ENCODE assay signal across 14 cellular contexts in the genomic region with DNA sequence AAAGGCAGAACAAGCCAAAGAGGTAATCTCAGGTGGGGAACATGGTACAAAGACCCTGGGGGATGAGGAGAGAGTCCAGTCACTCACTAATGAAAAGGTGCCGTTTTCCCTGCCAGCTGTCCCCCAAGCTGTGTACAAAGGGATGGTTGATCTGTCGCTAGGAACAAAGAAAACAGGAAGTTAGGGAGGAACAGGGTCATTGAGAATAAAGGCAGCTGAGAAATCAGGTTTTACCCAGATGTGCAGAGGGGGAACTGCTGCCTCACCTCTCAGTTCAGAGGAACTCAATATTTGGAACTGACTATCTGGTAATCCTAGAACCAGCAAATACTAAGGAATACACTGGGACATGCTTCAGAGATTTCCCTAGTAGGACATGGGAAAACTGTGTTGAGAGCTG. TPM values are rescaled to one million over a fixed set of nuclear protein-coding genes. Genes with fewer than 3 reads are reported as not detected.
DNase-seq lines count a peak whose midpoint lies in the region; ATAC-seq and TF ChIP-seq lines count a peak whose summit lies in the region.
"Had no signal": no experiment of that assay in that cellular context is flagged by ENCODE, and none has a peak within 500 bp of the region (broad histone marks: within the 10 kb centered on the region; RNA-seq: fewer than 3 reads in every experiment).

No MANE protein-coding gene starts in this region.

- no peak overlapping the region for H3K4me3 ChIP-seq in aorta (ENCODE audit: low read length in 2 of 2)
- no peak overlapping the region for H3K4me3 ChIP-seq in MG63
- H3K4me3 ChIP-seq: ascending aorta, heart left ventricle, testis had no signal

- H3K4me1 ChIP-seq in aorta (ENCODE audit: control insufficient read depth in 1 of 2, insufficient read depth in 2 of 2, low read length in 2 of 2): no peaks in the 10 kb centered on the region
- H3K4me1 ChIP-seq: ascending aorta, heart left ventricle, testis had no signal

- CTCF ChIA-PET in activated naive CD4-positive, alpha-beta T cell treated with anti-CD3 and anti-CD28 coated beads, Interleukin-2, amount 10 ng/mL, durations not matched to agents 7 days and 5 days (lab: Charles Lee): interaction anchor here (0.7 to 3.8 kb wide), 15 partner anchors 9 to 120 kb away, joined by 3 to 29 read pairs (median 4); a partner anchor contains a TSS
- CTCF ChIA-PET in GM10248 (lab: Yijun Ruan, JAX): interaction anchor here (0.8 to 7.2 kb wide), 26 partner anchors 12 to 277 kb away, joined by 3 to 42 read pairs (median 4); a partner anchor contains a TSS

- peak; percentile 12 for ATAC-seq in aorta (ENCODE audit: low FRiP score)

- peak overlapping the region; percentile 19 for H3K27ac Mint-ChIP-seq in activated naive CD4-positive, alpha-beta T cell treated with anti-CD3 and anti-CD28 coated beads, Interleukin-2, amount 10 ng/mL, durations not matched to agents 7 days and 5 days

- intact Hi-C loops in aorta (cut with DNase I): loop anchor here (2.0 to 5.0 kb wide), 4 partner anchors 65 to 120 kb away; no protein-coding TSS in a partner anchor

- no peaks in the 10 kb centered on the region for H3K9me3 ChIP-seq in aorta (ENCODE audit: control insufficient read depth, low read length)
- H3K9me3 ChIP-seq in MG63: no peaks in the 10 kb centered on the region
- H3K9me3 ChIP-seq: ascending aorta, heart left ventricle, neutrophil, testis had no signal

- H3K4me3 Mint-ChIP-seq in activated naive CD4-positive, alpha-beta T cell treated with anti-CD3 and anti-CD28 coated beads, Interleukin-2, amount 10 ng/mL, durations not matched to agents 7 days and 5 days: no peak overlapping the region
- H3K4me3 Mint-ChIP-seq: H9 had no signal

- H3K27me3 ChIP-seq in aorta (ENCODE audit: control insufficient read depth in 1 of 2, insufficient read depth in 2 of 2, low read length in 1 of 2) (no peaks in the 10 kb centered on the region), MG63 (no peaks in the 10 kb centered on the region)
- H3K27me3 ChIP-seq: ascending aorta, heart left ventricle, neutrophil, testis had no signal

- H3K4me1 Mint-ChIP-seq in activated naive CD4-positive, alpha-beta T cell treated with anti-CD3 and anti-CD28 coated beads, Interleukin-2, amount 10 ng/mL, durations not matched to agents 7 days and 5 days: no peaks in the 10 kb centered on the region
- H3K4me1 Mint-ChIP-seq: H9 had no signal

- no peaks in the 10 kb centered on the region for H3K9me3 Mint-ChIP-seq in activated naive CD4-positive, alpha-beta T cell treated with anti-CD3 and anti-CD28 coated beads, Interleukin-2, amount 10 ng/mL, durations not matched to agents 7 days and 5 days
- H3K9me3 Mint-ChIP-seq: H9 had no signal

- peaks cover 60% of the 10 kb centered on the region for H3K36me3 Mint-ChIP-seq in activated naive CD4-positive, alpha-beta T cell treated with anti-CD3 and anti-CD28 coated beads, Interleukin-2, amount 10 ng/mL, durations not matched to agents 7 days and 5 days

- no peak for TF ChIP-seq CTCF in GM10248 (IDR thresholded peaks at IDR 0.05; ENCODE audit: control extremely low read depth, extremely low read depth, low read depth, missing control alignments)

- H3K36me3 ChIP-seq in aorta (ENCODE audit: control insufficient read depth in 1 of 2, insufficient read depth in 2 of 2, low read length in 1 of 2): peaks cover 0 to 11% of the 10 kb centered on the region in 2 donors
- peaks cover 79% of the 10 kb centered on the region for H3K36me3 ChIP-seq in MG63

- no peaks in the 10 kb centered on the region for H3K27me3 Mint-ChIP-seq in activated naive CD4-positive, alpha-beta T cell treated with anti-CD3 and anti-CD28 coated beads, Interleukin-2, amount 10 ng/mL, durations not matched to agents 7 days and 5 days

- WGBS in aorta, 2 donors: 54 to 66% methylated on average over 2 of the region's 2 CpGs

- POLR2A ChIA-PET in GM10248 (lab: Yijun Ruan, JAX): no interaction called here

- no peak overlapping the region for H3K27ac ChIP-seq in aorta (ENCODE audit: low read depth in 1 of 2, low read length in 2 of 2)
- H3K27ac ChIP-seq: ascending aorta, heart left ventricle, neutrophil, testis had no signal

- DNase-seq in activated naive CD4-positive, alpha-beta T cell treated with anti-CD3 and anti-CD28 coated beads, Interleukin-2, amount 10 ng/mL, durations not matched to agents 7 days and 5 days: no peak
- DNase-seq in activated naive CD4-positive, alpha-beta T cell treated with Interleukin-2 at 50 U/mL for 16 hours: no peak
- DNase-seq in NAMALWA (ENCODE audit: low spot score) (peak; percentile 25), dermis blood vessel endothelial cell (peak; percentile 9), aorta (no peak), GM10248 (ENCODE audit: extremely low spot score) (no peak), MG63 (no peak), putamen (ENCODE audit: low spot score) (no peak)
- DNase-seq: heart left ventricle, NCI-H1694 treated with DMSO at 0.1 percent for 48 hours had no signal

RNA-seq across cellular contexts. Expression of a gene that starts 1.5 kb away (rescaled TPM):
- total RNA-seq in dermis blood vessel endothelial cell: 4.7 and 8.3 TPM in 2 replicates
- 10 to 100 TPM in 1 of 2 donors, 1 to 10 TPM in 1; 6.3 to 15.7 TPM for total RNA-seq in aorta
- 1 to 10 TPM in 1 of 2 donors, under 1 TPM in 1; 0.13 to 3.0 TPM for polyA plus RNA-seq in aorta
- total RNA-seq in MG63 (2014; rRNA removed; shearing (Covaris generic); ENCODE audit: low replicate concordance): 0.79 and 1.3 TPM in 2 replicates

RNA-seq across cellular contexts. Expression of a gene that starts 13.7 kb away (rescaled TPM):
- total RNA-seq in dermis blood vessel endothelial cell: 10.6 and 47.7 TPM in 2 replicates
- 1 to 10 TPM; 2.2 to 3.6 TPM for total RNA-seq in aorta
- polyA plus RNA-seq in aorta: 1 to 10 TPM; 1.6 to 4.3 TPM
- total RNA-seq in MG63 (2014; rRNA removed; shearing (Covaris generic); ENCODE audit: low replicate concordance): 45.1 and 82.9 TPM in 2 replicates

RNA-seq across cellular contexts. Expression of a gene that starts 32.4 kb away (rescaled TPM):
- total RNA-seq in dermis blood vessel endothelial cell (163 and 213 TPM in 2 replicates), aorta (100 to 1,000 TPM; 100 to 135 TPM)
- 10 to 100 TPM; 27.7 to 27.8 TPM for polyA plus RNA-seq in aorta
- total RNA-seq in MG63 (2014; rRNA removed; shearing (Covaris generic); ENCODE audit: low replicate concordance): 114 and 149 TPM in 2 replicates

RNA-seq across cellular contexts. Expression of a gene that starts 35.8 kb away (rescaled TPM):
- total RNA-seq in dermis blood vessel endothelial cell (23.5 and 29.9 TPM in 2 replicates), aorta (10 to 100 TPM; 22.1 to 27.1 TPM)
- 10 to 100 TPM; 15.4 to 30.4 TPM for polyA plus RNA-seq in aorta
- 1.1 TPM in 1 of 2 replicates, not detected in the other for total RNA-seq in MG63 (2014; rRNA removed; shearing (Covaris generic); ENCODE audit: low replicate concordance)

RNA-seq across cellular contexts. Expression of a gene that starts 41.2 kb away (rescaled TPM):
- total RNA-seq in dermis blood vessel endothelial cell: 65.9 and 86.0 TPM in 2 replicates
- total RNA-seq in aorta: 10 to 100 TPM; 33.5 to 38.7 TPM
- 10 to 100 TPM; 21.8 to 37.7 TPM for polyA plus RNA-seq in aorta
- 29.5 and 65.1 TPM in 2 replicates for total RNA-seq in MG63 (2014; rRNA removed; shearing (Covaris generic); ENCODE audit: low replicate concordance)

Comparison
In these comparisons a context has a peak if more than half of its experiments do, and no peak if none do; other contexts are left out.
1. DNase-seq: peak in NAMALWA (single experiment) and dermis blood vessel endothelial cell (single experiment); none in activated naive CD4-positive, alpha-beta T cell treated with anti-CD3 and anti-CD28 coated beads, Interleukin-2, amount 10 ng/mL, durations not matched to agents 7 days and 5 days (single experiment), activated naive CD4-positive, alpha-beta T cell treated with Interleukin-2 at 50 U/mL for 16 hours (single experiment), aorta (0 of 2), GM10248 (single experiment), MG63 (single experiment) and putamen (single experiment).